In genomic region chr6:97048771-97049170, GRCh38 we compare ENCODE assay signal across 14 cellular contexts.
"Had no signal": no experiment of that assay in that cellular context is flagged by ENCODE, and none has a peak within 500 bp of the region (broad histone marks: within the 10 kb centered on the region; RNA-seq: fewer than 3 reads in every experiment).

No MANE protein-coding gene starts in this region.

- H3K27me3 ChIP-seq: adrenal gland, foreskin keratinocyte, spleen, transverse colon, uterus had no signal

- H3K36me3 ChIP-seq: adrenal gland, spleen, transverse colon, uterus had no signal

- H3K9me3 Mint-ChIP-seq: activated CD4-positive, alpha-beta T cell treated with anti-CD3 and anti-CD28 coated beads, Interleukin-2, amount 10 ng/mL, durations not matched to agents 7 days and 5 days; nephron had no signal

- H3K9me3 ChIP-seq: adrenal gland, spleen, transverse colon, uterus had no signal

- ATAC-seq: left lobe of liver had no signal

- H3K27ac ChIP-seq: adrenal gland, foreskin keratinocyte, SK-N-MC, uterus had no signal

- H3K4me3 ChIP-seq: adrenal gland, SK-N-MC, spleen, transverse colon, uterus had no signal

- H3K36me3 Mint-ChIP-seq: mesothelial cell of epicardium had no signal

- DNase-seq: activated CD4-positive, alpha-beta T cell treated with anti-CD3 and anti-CD28 coated beads, Interleukin-2, amount 10 ng/mL, durations not matched to agents 7 days and 5 days; adrenal gland; dermis blood vessel endothelial cell; posterior cingulate gyrus; spleen; stimulated activated CD4-positive, alpha-beta T cell treated with anti-CD3 and anti-CD28 coated beads, Interleukin-4, amount 100 ng/mL, for 4 hours; stimulated activated naive CD4-positive, alpha-beta T cell; transverse colon; uterus had no signal

- H3K4me3 Mint-ChIP-seq: mesothelial cell of epicardium, nephron had no signal

- H3K27ac Mint-ChIP-seq: mesothelial cell of epicardium had no signal

- H3K4me1 ChIP-seq: adrenal gland, foreskin keratinocyte, transverse colon, uterus had no signal
